1 cellular context compared by ENCODE assay signal in genomic region chr16:69952116-69952515, GRCh38. TPM values are rescaled to one million over a fixed set of nuclear protein-coding genes. Genes with fewer than 3 reads are reported as not detected.
"Had no signal": no experiment of that assay in that cellular context is flagged by ENCODE, and none has a peak within 500 bp of the region (broad histone marks: within the 10 kb centered on the region; RNA-seq: fewer than 3 reads in every experiment).

No MANE protein-coding gene starts in this region.

RNA-seq across cellular contexts. Expression of gene CLEC18A, which starts 1.0 kb away (rescaled TPM):
- total RNA-seq: occipital lobe had no signal
